37 cellular contexts compared by ENCODE assay signal in the genomic region with DNA sequence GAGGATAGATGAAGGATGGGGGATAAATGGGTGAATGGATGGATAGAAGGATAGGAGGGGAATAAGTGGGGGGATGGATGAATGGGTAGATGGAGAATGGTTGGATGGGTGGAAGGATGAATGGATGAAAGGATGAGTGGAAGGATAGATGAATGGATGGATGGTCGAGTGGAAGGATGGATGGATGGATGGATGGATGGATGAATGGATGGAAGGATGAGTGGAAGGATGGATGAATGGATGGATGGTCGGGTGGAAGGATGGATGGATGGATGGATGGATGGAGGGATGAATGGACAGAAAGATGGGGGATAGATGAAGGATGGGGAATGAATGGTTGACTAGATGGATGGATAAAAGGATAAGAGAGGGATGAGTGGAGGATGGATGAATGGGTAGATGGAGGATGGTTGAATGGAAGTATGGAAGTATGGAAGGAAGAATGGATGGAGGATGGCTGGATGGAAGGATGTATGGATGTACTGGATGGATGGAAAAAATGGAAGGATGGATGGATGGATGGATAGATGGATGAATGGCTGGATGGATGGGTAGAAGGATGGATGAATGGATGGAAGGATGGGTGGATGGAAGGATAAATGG. TPM values are rescaled to one million over a fixed set of nuclear protein-coding genes. Genes with fewer than 3 reads are reported as not detected.
"Had no signal": no experiment of that assay in that cellular context is flagged by ENCODE, and none has a peak within 500 bp of the region (broad histone marks: within the 10 kb centered on the region; RNA-seq: fewer than 3 reads in every experiment).

No MANE protein-coding gene starts in this region.

- ATAC-seq: activated CD8-positive, alpha-beta T cell treated with anti-CD3 and anti-CD28 coated beads for 36 hours; activated naive CD4-positive, alpha-beta T cell treated with anti-CD3 and anti-CD28 coated beads, Interleukin-2, amount 50 U/mL, for 72 hours; activated T-cell treated with anti-CD3 and anti-CD28 coated beads, Interleukin-2, amount 50 U/mL, for 4 hours; activated T-cell treated with anti-CD3 and anti-CD28 coated beads, Interleukin-2, amount 50 U/mL, for 72 hours; activated T-helper 17 cell treated with anti-CD3 and anti-CD28 coated beads, Interleukin-2, amount 50 U/mL, for 72 hours; body of pancreas had no signal

- H3K27me3 ChIP-seq: adrenal gland, body of pancreas, brain microvascular endothelial cell, breast epithelium had no signal

- H3K4me3 ChIP-seq: adrenal gland, body of pancreas, breast epithelium had no signal

- H3K27ac ChIP-seq: adrenal gland, body of pancreas, brain microvascular endothelial cell, breast epithelium, VCaP had no signal

- H3K36me3 ChIP-seq: adrenal gland, brain microvascular endothelial cell, breast epithelium had no signal

- DNase-seq: activated B cell treated with CpG ODN at 0.5 μM for 24 hours; activated CD4-positive, alpha-beta memory T cell treated with anti-CD3 and anti-CD28 coated beads for 36 hours; activated CD4-positive, alpha-beta T cell treated with anti-CD3 and anti-CD28 coated beads for 4 hours; activated CD4-positive, alpha-beta T cell treated with anti-CD3 and anti-CD28 coated beads, Interleukin-2, amount 10 ng/mL, durations not matched to agents 24 days and 14 days; activated CD4-positive, alpha-beta T cell treated with anti-CD3 and anti-CD28 coated beads, Interleukin-2, amount 50 U/mL, for 1 hour; activated CD4-positive, alpha-beta T cell treated with anti-CD3 and anti-CD28 coated beads, Interleukin-2, amount 50 U/mL, for 4 hours; activated CD4-positive, CD25-positive, alpha-beta regulatory T cell treated with anti-CD3 and anti-CD28 coated beads, Interleukin-2, amount 50 U/mL, for 72 hours; activated CD8-positive, alpha-beta memory T cell treated with anti-CD3 and anti-CD28 coated beads, Interleukin-2, amount 50 U/mL, for 4 hours; activated CD8-positive, alpha-beta T cell treated with anti-CD3 and anti-CD28 coated beads for 36 hours; activated effector memory CD4-positive, alpha-beta T cell treated with anti-CD3 and anti-CD28 coated beads, Interleukin-2, amount 50 U/mL, for 16 hours; activated gamma-delta T cell treated with Interleukin-2 at 50 U/mL for 16 hours; activated naive CD4-positive, alpha-beta T cell; activated naive CD4-positive, alpha-beta T cell treated with anti-CD3 and anti-CD28 coated beads for 36 hours; activated naive CD4-positive, alpha-beta T cell treated with anti-CD3 and anti-CD28 coated beads, Interleukin-2, amount 50 U/mL, for 16 hours; activated naive CD8-positive, alpha-beta T cell treated with anti-CD3 and anti-CD28 coated beads for 36 hours; activated T-cell treated with anti-CD3 and anti-CD28 coated beads for 4 hours; activated T-cell treated with anti-CD3 and anti-CD28 coated beads, Interleukin-2, amount 50 U/mL, for 1 hour; activated T-cell treated with anti-CD3 and anti-CD28 coated beads, Interleukin-2, amount 50 U/mL, for 4 hours; activated T-cell treated with anti-CD3 and anti-CD28 coated beads, Interleukin-2, amount 50 U/mL, for 72 hours; adrenal gland; amniotic stem cell; body of pancreas; brain microvascular endothelial cell; central memory CD4-positive, alpha-beta T cell; T-helper 1 cell; T-helper 2 cell; T-helper 9 cell had no signal

- H3K9me3 ChIP-seq: adrenal gland, body of pancreas, breast epithelium had no signal

- H3K4me1 ChIP-seq: adrenal gland, body of pancreas, breast epithelium had no signal

RNA-seq across cellular contexts. Expression of a gene that starts 42.0 kb away (rescaled TPM):
- total RNA-seq: activated B cell treated with CpG ODN at 0.5 μM for 24 hours; activated CD4-positive, alpha-beta memory T cell treated with anti-CD3 and anti-CD28 coated beads for 36 hours; activated CD4-positive, alpha-beta T cell treated with anti-CD3 and anti-CD28 coated beads, Interleukin-2, amount 10 ng/mL, durations not matched to agents 24 days and 14 days; activated CD8-positive, alpha-beta memory T cell treated with anti-CD3 and anti-CD28 coated beads for 36 hours; activated naive CD4-positive, alpha-beta T cell treated with anti-CD3 and anti-CD28 coated beads for 36 hours; activated naive CD8-positive, alpha-beta T cell treated with anti-CD3 and anti-CD28 coated beads for 36 hours; activated T-cell treated with anti-CD3 and anti-CD28 coated beads, Interleukin-2, amount 50 U/mL, for 72 hours; activated T-helper 1 cell treated with anti-CD3 and anti-CD28 coated beads, Interleukin-12 subunit alpha, Interleukin-12 subunit beta, Interleukin-2, Interleukin-4 antibody, amounts not matched to agents 30 ng/mL and 10 ng/mL and 1 ng/mL, durations not matched to agents 14 hours and 24 hours and 36 hours; aorta; cardiac septum had no signal
- polyA plus RNA-seq: aorta had no signal

RNA-seq across cellular contexts. Expression of a gene that starts 54.8 kb away (rescaled TPM):
- total RNA-seq: activated B cell treated with CpG ODN at 0.5 μM for 24 hours; activated CD4-positive, alpha-beta memory T cell treated with anti-CD3 and anti-CD28 coated beads for 36 hours; activated CD4-positive, alpha-beta T cell treated with anti-CD3 and anti-CD28 coated beads, Interleukin-2, amount 10 ng/mL, durations not matched to agents 24 days and 14 days; activated CD8-positive, alpha-beta memory T cell treated with anti-CD3 and anti-CD28 coated beads for 36 hours; activated naive CD4-positive, alpha-beta T cell treated with anti-CD3 and anti-CD28 coated beads for 36 hours; activated T-cell treated with anti-CD3 and anti-CD28 coated beads, Interleukin-2, amount 50 U/mL, for 4 hours; activated T-helper 1 cell treated with anti-CD3 and anti-CD28 coated beads, Interleukin-12 subunit alpha, Interleukin-12 subunit beta, Interleukin-2, Interleukin-4 antibody, amounts not matched to agents 30 ng/mL and 10 ng/mL and 1 ng/mL, durations not matched to agents 14 hours and 24 hours and 36 hours; aorta; astrocyte; body of pancreas; breast epithelium; cardiac septum; cerebellum had no signal
- polyA plus RNA-seq: adrenal gland had no signal
